1 cellular context compared by ENCODE assay signal in genomic region chr15:34726407-34727100, GRCh38.
TF ChIP-seq lines count a peak whose summit lies in the region.

No MANE protein-coding gene starts in this region.

TF ChIP-seq in K562, 482 proteins besides CTCF, POLR2A, EP300 and RAD21 (continued from another document):
- TF ChIP-seq CUX1 (CRISPR knock-in tag; IDR thresholded peaks at IDR 0.05) (no peak), ZNF146 (CRISPR knock-in tag; IDR thresholded peaks at IDR 0.05; ENCODE audit: unreplicated experiment) (no peak), MGA (IDR thresholded peaks at IDR 0.05) (no peak)
